Comparison of ENCODE assay signal across 18 cellular contexts in genomic region chr4:65033899-65034298, GRCh38.
DNase-seq lines count a peak whose midpoint lies in the region; ATAC-seq and TF ChIP-seq lines count a peak whose summit lies in the region.
"Had no signal": no experiment of that assay in that cellular context is flagged by ENCODE, and none has a peak within 500 bp of the region (broad histone marks: within the 10 kb centered on the region; RNA-seq: fewer than 3 reads in every experiment).

No MANE protein-coding gene starts in this region.

- H3K9me2 ChIP-seq in GM23248 (ENCODE audit: insufficient read depth): no peaks in the 10 kb centered on the region

- no peak overlapping the region for H3K9ac ChIP-seq in GM23248

- H3K9me3 Mint-ChIP-seq in brain (peaks cover 0 to 1% (median 0%) of the 10 kb centered on the region in 5 experiments), nephron (no peaks in the 10 kb centered on the region), Caco-2 (ENCODE audit: unreplicated experiment) (no peaks in the 10 kb centered on the region)
- peaks cover 2 to 4% of the 10 kb centered on the region in 2 donors for H3K9me3 Mint-ChIP-seq in effector memory CD8-positive, alpha-beta T cell
- H3K9me3 Mint-ChIP-seq: activated CD4-positive, alpha-beta T cell treated with anti-CD3 and anti-CD28 coated beads, Interleukin-2, amount 10 ng/mL, durations not matched to agents 7 days and 5 days; CD14-positive monocyte had no signal

- CTCF ChIA-PET in Caco-2 (lab: Charles Lee): no interaction called here

- no peak overlapping the region for H3K27ac ChIP-seq in GM23248
- H3K27ac ChIP-seq: colonic mucosa, lower lobe of right lung had no signal

- no TSS peak for BruUV-seq in Caco-2 (replicated peaks; lab: Mats Ljungman, UMichigan)

- H3K27ac Mint-ChIP-seq in brain (peak overlapping the region in 1 of 5 experiments; percentile 5), nephron (no peak overlapping the region), Caco-2 (ENCODE audit: unreplicated experiment) (no peak overlapping the region)
- H3K27ac Mint-ChIP-seq in effector memory CD8-positive, alpha-beta T cell: no peak overlapping the region
- H3K27ac Mint-ChIP-seq: activated CD4-positive, alpha-beta T cell treated with anti-CD3 and anti-CD28 coated beads, Interleukin-2, amount 10 ng/mL, durations not matched to agents 7 days and 5 days; CD14-positive monocyte had no signal

- no peak overlapping the region for H3K4me2 ChIP-seq in GM23248 (ENCODE audit: unreplicated experiment)

- H3K9me3 ChIP-seq in GM23248 (ENCODE audit: low read depth): no peaks in the 10 kb centered on the region
- H3K9me3 ChIP-seq in Caco-2: no peaks in the 10 kb centered on the region
- H3K9me3 ChIP-seq: colonic mucosa, lower lobe of right lung had no signal

- H3F3A ChIP-seq in GM23248 (ENCODE audit: insufficient read depth): no peaks in the 10 kb centered on the region

- H3K4me3 Mint-ChIP-seq in brain: no peak overlapping the region
- no peak overlapping the region for H3K4me3 Mint-ChIP-seq in nephron
- H3K4me3 Mint-ChIP-seq in Caco-2 (ENCODE audit: unreplicated experiment): no peak overlapping the region
- no peak overlapping the region for H3K4me3 Mint-ChIP-seq in effector memory CD8-positive, alpha-beta T cell
- H3K4me3 Mint-ChIP-seq: activated CD4-positive, alpha-beta T cell treated with anti-CD3 and anti-CD28 coated beads, Interleukin-2, amount 10 ng/mL, durations not matched to agents 7 days and 5 days; CD14-positive monocyte had no signal

- no peaks in the 10 kb centered on the region for H3K27me3 ChIP-seq in GM23248 (replicated peaks; ENCODE audit: insufficient read depth)
- H3K27me3 ChIP-seq in Caco-2 (replicated peaks; ENCODE audit: control insufficient read depth, insufficient read depth, low read length): no peaks in the 10 kb centered on the region
- H3K27me3 ChIP-seq: colonic mucosa had no signal

- no peaks in the 10 kb centered on the region for H3K27me3 Mint-ChIP-seq in brain
- H3K27me3 Mint-ChIP-seq in nephron (ENCODE audit: low read depth): no peaks in the 10 kb centered on the region
- no peaks in the 10 kb centered on the region for H3K27me3 Mint-ChIP-seq in Caco-2 (ENCODE audit: insufficient read depth, unreplicated experiment)
- no peaks in the 10 kb centered on the region for H3K27me3 Mint-ChIP-seq in effector memory CD8-positive, alpha-beta T cell
- H3K27me3 Mint-ChIP-seq: activated CD4-positive, alpha-beta T cell treated with anti-CD3 and anti-CD28 coated beads, Interleukin-2, amount 10 ng/mL, durations not matched to agents 7 days and 5 days had no signal

- H2AFZ ChIP-seq in GM23248: no peak overlapping the region

- TF ChIP-seq CTCF in brain (conservative IDR thresholded peaks at IDR 0.05) (peak; percentile 33 to 57), nephron (IDR thresholded peaks at IDR 0.05; ENCODE audit: unreplicated experiment in 3 of 3) (peak; percentile 40 to 48 (median 45)), Caco-2 (IDR thresholded peaks at IDR 0.05; ENCODE audit: insufficient read depth in 1 of 2, low read depth in 1 of 2, low read length in 1 of 2, severe bottlenecking in 1 of 2, unreplicated experiment in 1 of 2) (no peak)

- ATAC-seq in effector memory CD8-positive, alpha-beta T cell (replicated peaks): no peak
- ATAC-seq in HG02981 (IDR thresholded peaks at IDR 0.05; ENCODE audit: unreplicated experiment): no peak
- ATAC-seq: lower lobe of right lung, Right ventricle myocardium inferior, sciatic nerve had no signal

- H3K4me1 Mint-ChIP-seq in brain (no peaks in the 10 kb centered on the region), nephron (peaks cover 4% of the 10 kb centered on the region), Caco-2 (ENCODE audit: low read depth, unreplicated experiment) (no peaks in the 10 kb centered on the region)
- H3K4me1 Mint-ChIP-seq in effector memory CD8-positive, alpha-beta T cell (ENCODE audit: low read depth in 2 of 2): no peaks in the 10 kb centered on the region
- H3K4me1 Mint-ChIP-seq: activated CD4-positive, alpha-beta T cell treated with anti-CD3 and anti-CD28 coated beads, Interleukin-2, amount 10 ng/mL, durations not matched to agents 7 days and 5 days; CD14-positive monocyte had no signal

- intact Hi-C loops in Caco-2 (cut with micrococcal nuclease; ENCODE audit: unreplicated experiment): no loop called here

- H3K4me3 ChIP-seq in GM23248 (no peak overlapping the region), Caco-2 (ENCODE audit: low read depth, low read length) (no peak overlapping the region)
- H3K4me3 ChIP-seq: colonic mucosa, lower lobe of right lung had no signal

- no peaks in the 10 kb centered on the region for H4K20me1 ChIP-seq in GM23248 (ENCODE audit: insufficient read depth)

- H3K4me1 ChIP-seq in GM23248 (ENCODE audit: insufficient read depth): no peaks in the 10 kb centered on the region
- no peaks in the 10 kb centered on the region for H3K4me1 ChIP-seq in Caco-2
- H3K4me1 ChIP-seq: colonic mucosa, lower lobe of right lung had no signal

- WGBS in GM23248 (ENCODE audit: low coverage in 1 of 2, low lambda C conversion rate in 2 of 2, missing lambda C conversion rate in 2 of 2), 2 experiments: 30 to 31% methylated on average over 2 of the region's 2 CpGs

- DNase-seq in GM23248 (peak; percentile 3), NCI-H2081 (lab: John Stamatoyannopoulos, UW) (peak; percentile 24 to 65), Caco-2 (no peak)
- DNase-seq in effector memory CD8-positive, alpha-beta T cell: no peak
- DNase-seq: activated CD4-positive, alpha-beta T cell treated with anti-CD3 and anti-CD28 coated beads, Interleukin-2, amount 10 ng/mL, durations not matched to agents 7 days and 5 days; colonic mucosa; lower lobe of right lung; NCI-H1436; NCI-H526; stimulated activated CD4-positive, alpha-beta T cell treated with anti-CD3 and anti-CD28 coated beads, Interleukin-4, amount 100 ng/mL, for 4 hours; T-helper 9 cell; trophoblast cell had no signal

- POLR2A ChIA-PET in Caco-2 (lab: Charles Lee): no interaction called here

- in situ Hi-C loops in GM23248 (cut with MboI): no loop called here

- H3K36me3 Mint-ChIP-seq in brain: no peaks in the 10 kb centered on the region
- no peaks in the 10 kb centered on the region for H3K36me3 Mint-ChIP-seq in nephron (ENCODE audit: low read depth)
- no peaks in the 10 kb centered on the region for H3K36me3 Mint-ChIP-seq in Caco-2 (ENCODE audit: insufficient read depth, unreplicated experiment)
- H3K36me3 Mint-ChIP-seq in effector memory CD8-positive, alpha-beta T cell (ENCODE audit: insufficient read depth): no peaks in the 10 kb centered on the region
- H3K36me3 Mint-ChIP-seq: CD14-positive monocyte had no signal

- no peaks in the 10 kb centered on the region for H3K79me2 ChIP-seq in GM23248 (ENCODE audit: insufficient read depth)

- H3K36me3 ChIP-seq in GM23248 (ENCODE audit: low read depth): no peaks in the 10 kb centered on the region
- H3K36me3 ChIP-seq in Caco-2 (ENCODE audit: control insufficient read depth, insufficient read depth, low read length): no peaks in the 10 kb centered on the region
- H3K36me3 ChIP-seq: colonic mucosa, lower lobe of right lung had no signal

Comparison
In these comparisons a context has a peak if more than half of its experiments do, and no peak if none do; other contexts are left out.
1. DNase-seq: peak in GM23248 (single experiment) and NCI-H2081 (2 of 2); none in Caco-2 (0 of 2) and effector memory CD8-positive, alpha-beta T cell (0 of 3).
2. CTCF ChIP-seq: peak in brain (2 of 2) and nephron (3 of 3); none in Caco-2 (0 of 2).